ENCODE assay signal across 22 cellular contexts in the genomic region with DNA sequence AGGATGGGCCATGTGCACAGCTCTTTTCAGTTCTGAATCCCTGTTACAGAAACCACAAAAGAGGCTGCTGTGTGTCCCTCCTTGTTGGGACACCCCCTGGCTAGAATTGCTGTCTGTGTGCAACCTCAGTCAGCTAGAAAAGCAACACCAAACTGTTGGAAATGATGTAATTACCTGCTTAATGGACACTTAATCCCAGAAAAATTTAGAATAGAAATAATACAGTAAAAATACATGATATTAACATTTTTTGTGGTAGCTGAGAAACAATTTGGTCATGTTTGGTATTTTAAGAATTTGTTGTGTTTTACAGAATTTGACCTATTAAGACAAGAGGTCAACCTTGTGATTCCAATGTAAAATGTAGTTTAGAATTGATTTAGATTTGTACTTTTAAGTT. TPM values are rescaled to one million over a fixed set of nuclear protein-coding genes. Genes with fewer than 3 reads are reported as not detected.
DNase-seq lines count a peak whose midpoint lies in the region; ATAC-seq and TF ChIP-seq lines count a peak whose summit lies in the region.
"Had no signal": no experiment of that assay in that cellular context is flagged by ENCODE, and none has a peak within 500 bp of the region (broad histone marks: within the 10 kb centered on the region; RNA-seq: fewer than 3 reads in every experiment).

No MANE protein-coding gene starts in this region.

- peak; percentile 47 for DNase-seq in AG08396 (ENCODE audit: low spot score)
- DNase-seq in HS-27A (ENCODE audit: low read depth) = peak; percentile 12
- peak; percentile 75 for DNase-seq in choroid plexus epithelial cell (ENCODE audit: low read depth)
- peak; percentile 64 for DNase-seq in kidney tubule cell (ENCODE audit: low spot score)
- no peak for DNase-seq in right atrium auricular region (ENCODE audit: low spot score)
- no peak for DNase-seq in NCI-H446 (lab: John Stamatoyannopoulos, UW)
- DNase-seq: activated CD4-positive, alpha-beta T cell treated with anti-CD3 and anti-CD28 coated beads for 1 hour; adrenal gland; CD8-positive, alpha-beta memory T cell; cerebellar nuclear complex; DMS79; Karpas-422; left lung; mucosa of descending colon; NCI-H1417; NCI-H69; PC-3; stimulated activated CD4-positive, alpha-beta T cell treated with anti-CD3 and anti-CD28 coated beads, Interleukin-15, amount 100 ng/mL, for 24 hours; T-helper 9 cell had no signal

- H3K4me3 ChIP-seq in choroid plexus epithelial cell (ENCODE audit: low read depth, low read length) (no peak overlapping the region), right atrium auricular region (no peak overlapping the region)
- H3K4me3 ChIP-seq: adrenal gland, left lung, mucosa of descending colon, tibial nerve had no signal

- H3K27me3 ChIP-seq in right atrium auricular region = no peaks in the 10 kb centered on the region
- H3K27me3 ChIP-seq: adrenal gland, left lung, tibial nerve had no signal

- peaks cover 0 to 17% of the 10 kb centered on the region in 2 donors for H3K4me1 ChIP-seq in right atrium auricular region
- H3K4me1 ChIP-seq: adrenal gland, left lung had no signal

- H3K9me3 ChIP-seq in right atrium auricular region = no peaks in the 10 kb centered on the region
- H3K9me3 ChIP-seq: adrenal gland, left lung, mucosa of descending colon, tibial nerve had no signal

- no peaks in the 10 kb centered on the region for H3K36me3 ChIP-seq in right atrium auricular region
- H3K36me3 ChIP-seq: adrenal gland, left lung, tibial nerve had no signal

- H3K27ac ChIP-seq in right atrium auricular region = no peak overlapping the region
- H3K27ac ChIP-seq: adrenal gland, left lung, tibial nerve had no signal

- no peak for ATAC-seq in HG03342 (IDR thresholded peaks at IDR 0.05; ENCODE audit: unreplicated experiment)
- no peak for ATAC-seq in GM19328 (IDR thresholded peaks at IDR 0.05; ENCODE audit: unreplicated experiment)
- ATAC-seq: left lung, mucosa of descending colon, PC-3 had no signal

- TF ChIP-seq CTCF in choroid plexus epithelial cell (conservative IDR thresholded peaks at IDR 0.05; ENCODE audit: low read depth, low read length) = no peak
- TF ChIP-seq CTCF in right atrium auricular region (IDR thresholded peaks at IDR 0.05) = no peak

RNA-seq across cellular contexts. Expression of a gene that starts 46.8 kb away (rescaled TPM):
- total RNA-seq in right atrium auricular region = 1 to 10 TPM; 8.0 to 8.6 TPM

Comparison
In these comparisons a context has a peak if more than half of its experiments do, and no peak if none do; other contexts are left out.
1. DNase-seq: peak in AG08396 (single experiment), HS-27A (single experiment), choroid plexus epithelial cell (single experiment) and kidney tubule cell (single experiment); none in right atrium auricular region (single experiment) and NCI-H446 (0 of 2).